1 cellular context compared by ENCODE assay signal in genomic region chr1:222643937-222644648, GRCh38.
TF ChIP-seq lines count a peak whose summit lies in the region.

No MANE protein-coding gene starts in this region.

TF ChIP-seq in HepG2, 621 proteins besides CTCF, POLR2A, EP300 and RAD21 (continued from another document and continues in another):
- TF ChIP-seq ZNF232 (CRISPR knock-in tag; IDR thresholded peaks at IDR 0.05; ENCODE audit: borderline replicate concordance): peak; percentile 42; the same call in 1 of the 2 replicates
- TF ChIP-seq, protein P1, sequence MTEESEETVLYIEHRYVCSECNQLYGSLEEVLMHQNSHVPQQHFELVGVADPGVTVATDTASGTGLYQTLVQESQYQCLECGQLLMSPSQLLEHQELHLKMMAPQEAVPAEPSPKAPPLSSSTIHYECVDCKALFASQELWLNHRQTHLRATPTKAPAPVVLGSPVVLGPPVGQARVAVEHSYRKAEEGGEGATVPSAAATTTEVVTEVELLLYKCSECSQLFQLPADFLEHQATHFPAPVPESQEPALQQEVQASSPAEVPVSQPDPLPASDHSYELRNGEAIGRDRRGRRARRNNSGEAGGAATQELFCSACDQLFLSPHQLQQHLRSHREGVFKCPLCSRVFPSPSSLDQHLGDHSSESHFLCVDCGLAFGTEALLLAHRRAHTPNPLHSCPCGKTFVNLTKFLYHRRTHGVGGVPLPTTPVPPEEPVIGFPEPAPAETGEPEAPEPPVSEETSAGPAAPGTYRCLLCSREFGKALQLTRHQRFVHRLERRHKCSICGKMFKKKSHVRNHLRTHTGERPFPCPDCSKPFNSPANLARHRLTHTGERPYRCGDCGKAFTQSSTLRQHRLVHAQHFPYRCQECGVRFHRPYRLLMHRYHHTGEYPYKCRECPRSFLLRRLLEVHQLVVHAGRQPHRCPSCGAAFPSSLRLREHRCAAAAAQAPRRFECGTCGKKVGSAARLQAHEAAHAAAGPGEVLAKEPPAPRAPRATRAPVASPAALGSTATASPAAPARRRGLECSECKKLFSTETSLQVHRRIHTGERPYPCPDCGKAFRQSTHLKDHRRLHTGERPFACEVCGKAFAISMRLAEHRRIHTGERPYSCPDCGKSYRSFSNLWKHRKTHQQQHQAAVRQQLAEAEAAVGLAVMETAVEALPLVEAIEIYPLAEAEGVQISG (CRISPR knock-in tag; IDR thresholded peaks at IDR 0.05): peak; percentile 98
- TF ChIP-seq HNF4A (CRISPR knock-in tag; IDR thresholded peaks at IDR 0.05): peak; percentile 88
- no peak for TF ChIP-seq NR3C1 (CRISPR knock-in tag; IDR thresholded peaks at IDR 0.05)
- TF ChIP-seq, protein P2, sequence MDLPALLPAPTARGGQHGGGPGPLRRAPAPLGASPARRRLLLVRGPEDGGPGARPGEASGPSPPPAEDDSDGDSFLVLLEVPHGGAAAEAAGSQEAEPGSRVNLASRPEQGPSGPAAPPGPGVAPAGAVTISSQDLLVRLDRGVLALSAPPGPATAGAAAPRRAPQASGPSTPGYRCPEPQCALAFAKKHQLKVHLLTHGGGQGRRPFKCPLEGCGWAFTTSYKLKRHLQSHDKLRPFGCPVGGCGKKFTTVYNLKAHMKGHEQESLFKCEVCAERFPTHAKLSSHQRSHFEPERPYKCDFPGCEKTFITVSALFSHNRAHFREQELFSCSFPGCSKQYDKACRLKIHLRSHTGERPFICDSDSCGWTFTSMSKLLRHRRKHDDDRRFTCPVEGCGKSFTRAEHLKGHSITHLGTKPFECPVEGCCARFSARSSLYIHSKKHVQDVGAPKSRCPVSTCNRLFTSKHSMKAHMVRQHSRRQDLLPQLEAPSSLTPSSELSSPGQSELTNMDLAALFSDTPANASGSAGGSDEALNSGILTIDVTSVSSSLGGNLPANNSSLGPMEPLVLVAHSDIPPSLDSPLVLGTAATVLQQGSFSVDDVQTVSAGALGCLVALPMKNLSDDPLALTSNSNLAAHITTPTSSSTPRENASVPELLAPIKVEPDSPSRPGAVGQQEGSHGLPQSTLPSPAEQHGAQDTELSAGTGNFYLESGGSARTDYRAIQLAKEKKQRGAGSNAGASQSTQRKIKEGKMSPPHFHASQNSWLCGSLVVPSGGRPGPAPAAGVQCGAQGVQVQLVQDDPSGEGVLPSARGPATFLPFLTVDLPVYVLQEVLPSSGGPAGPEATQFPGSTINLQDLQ (CRISPR knock-in tag; IDR thresholded peaks at IDR 0.05): no peak; the same call in 1 of the 2 replicates
- TF ChIP-seq PHF21A (CRISPR knock-in tag; IDR thresholded peaks at IDR 0.05): peak; percentile 93
- TF ChIP-seq KLF16 (CRISPR knock-in tag; IDR thresholded peaks at IDR 0.05): peak in 1 of 2 experiments; percentile 90; a peak in 2 of 4 replicates
- TF ChIP-seq ZFP91 (CRISPR knock-in tag; IDR thresholded peaks at IDR 0.05; ENCODE audit: borderline replicate concordance): peak; percentile 99
- TF ChIP-seq, protein P3, sequence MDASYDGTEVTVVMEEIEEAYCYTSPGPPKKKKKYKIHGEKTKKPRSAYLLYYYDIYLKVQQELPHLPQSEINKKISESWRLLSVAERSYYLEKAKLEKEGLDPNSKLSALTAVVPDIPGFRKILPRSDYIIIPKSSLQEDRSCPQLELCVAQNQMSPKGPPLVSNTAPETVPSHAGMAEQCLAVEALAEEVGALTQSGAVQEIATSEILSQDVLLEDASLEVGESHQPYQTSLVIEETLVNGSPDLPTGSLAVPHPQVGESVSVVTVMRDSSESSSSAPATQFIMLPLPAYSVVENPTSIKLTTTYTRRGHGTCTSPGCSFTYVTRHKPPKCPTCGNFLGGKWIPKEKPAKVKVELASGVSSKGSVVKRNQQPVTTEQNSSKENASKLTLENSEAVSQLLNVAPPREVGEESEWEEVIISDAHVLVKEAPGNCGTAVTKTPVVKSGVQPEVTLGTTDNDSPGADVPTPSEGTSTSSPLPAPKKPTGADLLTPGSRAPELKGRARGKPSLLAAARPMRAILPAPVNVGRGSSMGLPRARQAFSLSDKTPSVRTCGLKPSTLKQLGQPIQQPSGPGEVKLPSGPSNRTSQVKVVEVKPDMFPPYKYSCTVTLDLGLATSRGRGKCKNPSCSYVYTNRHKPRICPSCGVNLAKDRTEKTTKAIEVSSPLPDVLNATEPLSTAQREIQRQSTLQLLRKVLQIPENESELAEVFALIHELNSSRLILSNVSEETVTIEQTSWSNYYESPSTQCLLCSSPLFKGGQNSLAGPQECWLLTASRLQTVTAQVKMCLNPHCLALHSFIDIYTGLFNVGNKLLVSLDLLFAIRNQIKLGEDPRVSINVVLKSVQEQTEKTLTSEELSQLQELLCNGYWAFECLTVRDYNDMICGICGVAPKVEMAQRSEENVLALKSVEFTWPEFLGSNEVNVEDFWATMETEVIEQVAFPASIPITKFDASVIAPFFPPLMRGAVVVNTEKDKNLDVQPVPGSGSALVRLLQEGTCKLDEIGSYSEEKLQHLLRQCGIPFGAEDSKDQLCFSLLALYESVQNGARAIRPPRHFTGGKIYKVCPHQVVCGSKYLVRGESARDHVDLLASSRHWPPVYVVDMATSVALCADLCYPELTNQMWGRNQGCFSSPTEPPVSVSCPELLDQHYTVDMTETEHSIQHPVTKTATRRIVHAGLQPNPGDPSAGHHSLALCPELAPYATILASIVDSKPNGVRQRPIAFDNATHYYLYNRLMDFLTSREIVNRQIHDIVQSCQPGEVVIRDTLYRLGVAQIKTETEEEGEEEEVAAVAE (CRISPR knock-in tag; IDR thresholded peaks at IDR 0.05; ENCODE audit: borderline replicate concordance): 0 out of 2 replicates have a peak, but pooled peaks have one; percentile 48
- peak; percentile 92 for TF ChIP-seq PRDM15 (CRISPR knock-in tag; IDR thresholded peaks at IDR 0.05)
- TF ChIP-seq, protein P4, sequence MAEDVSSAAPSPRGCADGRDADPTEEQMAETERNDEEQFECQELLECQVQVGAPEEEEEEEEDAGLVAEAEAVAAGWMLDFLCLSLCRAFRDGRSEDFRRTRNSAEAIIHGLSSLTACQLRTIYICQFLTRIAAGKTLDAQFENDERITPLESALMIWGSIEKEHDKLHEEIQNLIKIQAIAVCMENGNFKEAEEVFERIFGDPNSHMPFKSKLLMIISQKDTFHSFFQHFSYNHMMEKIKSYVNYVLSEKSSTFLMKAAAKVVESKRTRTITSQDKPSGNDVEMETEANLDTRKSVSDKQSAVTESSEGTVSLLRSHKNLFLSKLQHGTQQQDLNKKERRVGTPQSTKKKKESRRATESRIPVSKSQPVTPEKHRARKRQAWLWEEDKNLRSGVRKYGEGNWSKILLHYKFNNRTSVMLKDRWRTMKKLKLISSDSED (CRISPR knock-in tag; IDR thresholded peaks at IDR 0.05): no peak
- TF ChIP-seq, protein P5, sequence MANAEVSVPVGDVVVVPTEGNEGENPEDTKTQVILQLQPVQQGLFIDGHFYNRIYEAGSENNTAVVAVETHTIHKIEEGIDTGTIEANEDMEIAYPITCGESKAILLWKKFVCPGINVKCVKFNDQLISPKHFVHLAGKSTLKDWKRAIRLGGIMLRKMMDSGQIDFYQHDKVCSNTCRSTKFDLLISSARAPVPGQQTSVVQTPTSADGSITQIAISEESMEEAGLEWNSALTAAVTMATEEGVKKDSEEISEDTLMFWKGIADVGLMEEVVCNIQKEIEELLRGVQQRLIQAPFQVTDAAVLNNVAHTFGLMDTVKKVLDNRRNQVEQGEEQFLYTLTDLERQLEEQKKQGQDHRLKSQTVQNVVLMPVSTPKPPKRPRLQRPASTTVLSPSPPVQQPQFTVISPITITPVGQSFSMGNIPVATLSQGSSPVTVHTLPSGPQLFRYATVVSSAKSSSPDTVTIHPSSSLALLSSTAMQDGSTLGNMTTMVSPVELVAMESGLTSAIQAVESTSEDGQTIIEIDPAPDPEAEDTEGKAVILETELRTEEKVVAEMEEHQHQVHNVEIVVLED (CRISPR knock-in tag; IDR thresholded peaks at IDR 0.05; ENCODE audit: borderline replicate concordance): peak; percentile 85; the same call in 1 of the 2 replicates
- TF ChIP-seq ZSCAN12 (CRISPR knock-in tag; IDR thresholded peaks at IDR 0.05): 0 out of 2 replicates have a peak, but pooled peaks have one; percentile 52
- TF ChIP-seq MTF2 (CRISPR knock-in tag; IDR thresholded peaks at IDR 0.05; ENCODE audit: borderline replicate concordance): no peak
- TF ChIP-seq UBTF (CRISPR knock-in tag; IDR thresholded peaks at IDR 0.05): peak; percentile 77
- TF ChIP-seq HNRNPH1 (optimal IDR thresholded peaks at IDR 0.05; ENCODE audit: low read depth, low read length): no peak
- TF ChIP-seq HNF4G (IDR thresholded peaks at IDR 0.05; ENCODE audit: borderline replicate concordance, low read depth, low read length): peak; percentile 75
- peak; percentile 73 for TF ChIP-seq HNF4G (CRISPR knock-in tag; IDR thresholded peaks at IDR 0.05; ENCODE audit: borderline replicate concordance, low read depth)
- 0 out of 2 replicates have a peak, but pooled peaks have one; percentile 47 for TF ChIP-seq ZKSCAN5 (CRISPR knock-in tag; IDR thresholded peaks at IDR 0.05)
- peak; percentile 21; the same call in 1 of the 2 replicates for TF ChIP-seq ZNF768 (CRISPR knock-in tag; IDR thresholded peaks at IDR 0.05)
- TF ChIP-seq ZNF552 (CRISPR knock-in tag; IDR thresholded peaks at IDR 0.05; ENCODE audit: borderline replicate concordance): no peak; the same call in 1 of the 2 replicates
- TF ChIP-seq, protein P6, sequence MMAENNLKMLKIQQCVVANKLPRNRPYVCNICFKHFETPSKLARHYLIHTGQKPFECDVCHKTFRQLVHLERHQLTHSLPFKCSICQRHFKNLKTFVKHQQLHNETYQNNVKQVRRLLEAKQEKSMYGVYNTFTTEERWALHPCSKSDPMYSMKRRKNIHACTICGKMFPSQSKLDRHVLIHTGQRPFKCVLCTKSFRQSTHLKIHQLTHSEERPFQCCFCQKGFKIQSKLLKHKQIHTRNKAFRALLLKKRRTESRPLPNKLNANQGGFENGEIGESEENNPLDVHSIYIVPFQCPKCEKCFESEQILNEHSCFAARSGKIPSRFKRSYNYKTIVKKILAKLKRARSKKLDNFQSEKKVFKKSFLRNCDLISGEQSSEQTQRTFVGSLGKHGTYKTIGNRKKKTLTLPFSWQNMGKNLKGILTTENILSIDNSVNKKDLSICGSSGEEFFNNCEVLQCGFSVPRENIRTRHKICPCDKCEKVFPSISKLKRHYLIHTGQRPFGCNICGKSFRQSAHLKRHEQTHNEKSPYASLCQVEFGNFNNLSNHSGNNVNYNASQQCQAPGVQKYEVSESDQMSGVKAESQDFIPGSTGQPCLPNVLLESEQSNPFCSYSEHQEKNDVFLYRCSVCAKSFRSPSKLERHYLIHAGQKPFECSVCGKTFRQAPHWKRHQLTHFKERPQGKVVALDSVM (CRISPR knock-in tag; IDR thresholded peaks at IDR 0.05): peak; percentile 35; the same call in 1 of the 2 replicates
- peak; percentile 81 for TF ChIP-seq TARDBP (CRISPR knock-in tag; IDR thresholded peaks at IDR 0.05)
- peak; percentile 86 for TF ChIP-seq DRAP1 (CRISPR knock-in tag; IDR thresholded peaks at IDR 0.05)
- peak; percentile 68; the same call in 1 of the 2 replicates for TF ChIP-seq ZFAT (CRISPR knock-in tag; conservative IDR thresholded peaks at IDR 0.05)
